ENCODE assay signal across 20 cellular contexts in the genomic region with DNA sequence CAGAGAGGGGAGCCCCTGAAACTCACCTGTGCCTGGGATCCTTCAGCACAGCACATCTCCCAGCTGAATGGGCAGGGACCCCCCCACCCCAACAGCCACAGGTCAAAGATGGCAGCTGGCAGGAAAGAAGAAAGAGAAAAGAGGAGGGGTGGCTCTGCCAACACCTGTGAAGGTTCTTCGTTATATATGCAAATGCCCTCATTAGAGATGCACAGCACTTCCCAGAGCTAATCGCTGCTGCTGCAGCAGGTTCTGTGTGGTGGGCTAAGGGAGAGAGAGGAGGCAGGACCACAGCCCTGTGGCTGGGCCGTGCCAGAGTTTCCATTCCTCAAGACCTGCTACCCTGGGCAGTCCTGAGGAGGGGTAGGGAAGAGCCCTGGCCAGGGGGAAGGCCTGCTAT.
"Had no signal": no experiment of that assay in that cellular context is flagged by ENCODE, and none has a peak within 500 bp of the region (broad histone marks: within the 10 kb centered on the region; RNA-seq: fewer than 3 reads in every experiment).

No MANE protein-coding gene starts in this region.

- H3K4me3 ChIP-seq: dorsolateral prefrontal cortex, heart right ventricle, mucosa of descending colon, pancreas, tibial artery had no signal

- H3K4me3 Mint-ChIP-seq: naive thymus-derived CD8-positive, alpha-beta T cell; neural crest cell had no signal

- FAIRE-seq: islet of Langerhans, pancreas, small intestine had no signal

- ATAC-seq: left lobe of liver; mucosa of descending colon; naive thymus-derived CD8-positive, alpha-beta T cell; pancreas; right cardiac atrium; stimulated activated naive CD8-positive, alpha-beta T cell treated with anti-CD3 and anti-CD28 coated beads, Interleukin-15, Interleukin-2, amounts not matched to agents 100 U/mL and 50 U/mL, for 24 hours had no signal

- H3K36me3 ChIP-seq: heart right ventricle, pancreas, tibial artery had no signal

- H3K27ac ChIP-seq: dorsolateral prefrontal cortex, heart right ventricle, pancreas had no signal

- H3K9me3 Mint-ChIP-seq: naive thymus-derived CD8-positive, alpha-beta T cell; neural crest cell had no signal

- H3K9me3 ChIP-seq: heart right ventricle, mucosa of descending colon, pancreas, tibial artery had no signal

- H3K27me3 ChIP-seq: pancreas, tibial artery had no signal

- DNase-seq: cortex of kidney; dorsolateral prefrontal cortex; effector CD8-positive, alpha-beta T cell; foreskin melanocyte; heart right ventricle; hypothalamus; mammary epithelial cell; mucosa of descending colon; naive thymus-derived CD8-positive, alpha-beta T cell; nucleus accumbens; pancreas; right cardiac atrium; small intestine; stimulated activated CD4-positive, alpha-beta T cell treated with anti-CD3 and anti-CD28 coated beads, Interleukin-2, amount 100 ng/mL, for 48 hours; stimulated activated naive CD8-positive, alpha-beta T cell treated with anti-CD3 and anti-CD28 coated beads, Interleukin-15, Interleukin-2, amounts not matched to agents 100 U/mL and 50 U/mL, for 24 hours; tibial artery had no signal

- H3K4me1 ChIP-seq: heart right ventricle, pancreas had no signal

- H3K27me3 Mint-ChIP-seq: progenitor cell of endocrine pancreas had no signal
